In the genomic region with DNA sequence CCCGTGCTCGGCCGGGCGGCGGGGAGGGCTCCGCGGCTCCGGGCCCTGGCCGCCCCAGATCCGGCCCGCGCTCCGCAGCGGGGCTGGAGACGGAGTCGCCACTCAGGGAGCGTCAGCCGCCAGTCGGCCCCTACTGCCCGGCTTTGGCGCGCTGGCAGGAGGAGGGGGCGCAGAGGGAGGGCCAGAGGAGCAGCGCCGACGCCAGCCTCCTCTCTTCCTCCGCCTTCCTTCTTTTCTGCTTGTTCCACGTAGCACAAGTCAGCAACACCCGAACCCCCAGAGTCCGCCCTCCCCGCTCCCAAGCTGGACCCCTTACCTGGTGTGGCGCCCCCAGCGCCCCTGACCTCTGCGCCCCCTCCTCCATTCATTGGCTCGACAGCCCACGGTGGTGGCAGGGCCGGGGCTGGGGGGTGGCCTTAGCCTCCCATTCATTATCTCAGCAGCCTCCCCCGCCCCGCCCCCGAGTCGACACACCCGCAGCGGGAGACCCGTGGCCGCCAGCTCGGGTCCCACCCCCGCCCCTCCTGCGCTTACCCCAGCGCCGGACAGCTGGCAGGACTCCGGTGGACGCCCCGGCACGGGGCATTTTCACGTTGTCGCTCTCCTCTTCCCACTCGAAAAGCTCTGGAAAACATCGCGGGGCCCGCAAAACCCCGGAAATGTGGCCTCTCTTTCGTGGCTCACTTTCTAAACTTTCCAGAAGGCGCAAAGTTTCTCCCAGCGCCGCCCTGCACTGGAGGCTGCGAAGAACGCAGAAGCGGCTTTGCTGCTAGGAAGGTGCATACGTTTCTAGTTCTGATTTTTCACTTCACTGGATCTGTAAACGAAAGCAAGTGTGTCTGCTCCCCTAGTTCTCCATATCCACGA, we compare ENCODE assay signal across 10 cellular contexts. TPM values are rescaled to one million over a fixed set of nuclear protein-coding genes. Genes with fewer than 3 reads are reported as not detected.
DNase-seq lines count a peak whose midpoint lies in the region; ATAC-seq and TF ChIP-seq lines count a peak whose summit lies in the region.
"Had no signal": no experiment of that assay in that cellular context is flagged by ENCODE, and none has a peak within 500 bp of the region (broad histone marks: within the 10 kb centered on the region; RNA-seq: fewer than 3 reads in every experiment).

A gene with protein sequence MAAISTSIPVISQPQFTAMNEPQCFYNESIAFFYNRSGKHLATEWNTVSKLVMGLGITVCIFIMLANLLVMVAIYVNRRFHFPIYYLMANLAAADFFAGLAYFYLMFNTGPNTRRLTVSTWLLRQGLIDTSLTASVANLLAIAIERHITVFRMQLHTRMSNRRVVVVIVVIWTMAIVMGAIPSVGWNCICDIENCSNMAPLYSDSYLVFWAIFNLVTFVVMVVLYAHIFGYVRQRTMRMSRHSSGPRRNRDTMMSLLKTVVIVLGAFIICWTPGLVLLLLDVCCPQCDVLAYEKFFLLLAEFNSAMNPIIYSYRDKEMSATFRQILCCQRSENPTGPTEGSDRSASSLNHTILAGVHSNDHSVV (minus strand): TSS at position 135 of the 867 bp plus-strand sequence. CDS start 66,353 bp downstream, outside the sequence.

- H3K9me3 ChIP-seq in HUES6 (ENCODE audit: control insufficient read depth, insufficient read depth, low read depth, low read length) = no peaks in the 10 kb centered on the region
- H3K9me3 ChIP-seq in sigmoid colon = no peaks in the 10 kb centered on the region

- H3K27ac ChIP-seq in HUES6 (ENCODE audit: low read depth, low read length) = peak within 1 kb of the TSS; percentile 29; the same call in 1 of the 2 replicates
- H3K27ac ChIP-seq in sigmoid colon = peak within 1 kb of the TSS; percentile 79 to 85 (median 83)
- H3K27ac ChIP-seq: 22Rv1 had no signal

- H3K4me3 ChIP-seq in HUES6 (ENCODE audit: low read depth, low read length) = peak within 1 kb of the TSS; percentile 84
- peak within 1 kb of the TSS; percentile 47 to 64 (median 57) for H3K4me3 ChIP-seq in sigmoid colon

- no peak for ATAC-seq in HG02973 (IDR thresholded peaks at IDR 0.05; ENCODE audit: unreplicated experiment)

- H3K36me3 ChIP-seq in HUES6 (ENCODE audit: control insufficient read depth, insufficient read depth, low read length) (no peaks in the 10 kb centered on the region), sigmoid colon (no peaks in the 10 kb centered on the region)

- TF ChIP-seq POLR2A in sigmoid colon (IDR thresholded peaks at IDR 0.05) = no peak

- peak within 1 kb of the TSS; percentile 79 for H3K9ac ChIP-seq in HUES6 (ENCODE audit: low read length)

- WGBS in sigmoid colon, 2 donors = 1% methylated on average over 71 of the region's 71 CpGs

- H3K4me1 ChIP-seq in HUES6 (ENCODE audit: control insufficient read depth, insufficient read depth, low read length) = peaks cover 10% of the 10 kb centered on the region
- peaks cover 0 to 18% (median 12%) of the 10 kb centered on the region in 4 donors for H3K4me1 ChIP-seq in sigmoid colon

- no peak for TF ChIP-seq EP300 in sigmoid colon (IDR thresholded peaks at IDR 0.05)

- TF ChIP-seq CTCF in brain (conservative IDR thresholded peaks at IDR 0.05) (no peak), sigmoid colon (IDR thresholded peaks at IDR 0.05) (no peak)

- no peaks in the 10 kb centered on the region for H3K36me3 Mint-ChIP-seq in brain

- peaks cover 49% of the 10 kb centered on the region for H3K27me3 Mint-ChIP-seq in brain

- peak within 1 kb of the TSS; percentile 45 to 94 (median 90) for H3K27ac Mint-ChIP-seq in brain

- peaks cover 0 to 3% (median 0%) of the 10 kb centered on the region in 5 experiments for H3K9me3 Mint-ChIP-seq in brain

- peaks cover 46% of the 10 kb centered on the region for H3K4me1 Mint-ChIP-seq in brain

- peak within 1 kb of the TSS; percentile 87 to 95 (median 90) for H3K4me3 Mint-ChIP-seq in brain

- DNase-seq in DMS 273 (lab: John Stamatoyannopoulos, UW; ENCODE audit: unreplicated experiment) (peak; percentile 75), DMS 273 treated with DMSO at 0.1 percent for 48 hours (lab: John Stamatoyannopoulos, UW) (no peak), iPS-NIHi7 (ENCODE audit: extremely low spot score) (peak; percentile 52), sigmoid colon (peak; percentile 81)
- DNase-seq in effector CD8-positive, alpha-beta T cell (lab: John Stamatoyannopoulos, UW) = no peak

- intact Hi-C loops in sigmoid colon (cut with DNase I) = loop anchor here (5.0 to 10.0 kb wide), 4 partner anchors 144 to 384 kb away; no protein-coding TSS in a partner anchor

- H3K27me3 ChIP-seq in HUES6 (ENCODE audit: control insufficient read depth, insufficient read depth, low read length) (peaks cover 27% of the 10 kb centered on the region), sigmoid colon (peaks cover 12 to 49% (median 18%) of the 10 kb centered on the region in 3 donors)

RNA-seq across cellular contexts. Expression of the gene that starts here (rescaled TPM):
- 53.3 TPM for polyA plus RNA-seq in brain (ENCODE audit: insufficient read depth, low read depth, low replicate concordance)
- total RNA-seq in sigmoid colon = 10 to 100 TPM; 30.7 to 62.4 (median 41.4) TPM
- polyA plus RNA-seq in sigmoid colon = 10 to 100 TPM; 11.3 to 42.0 (median 14.1) TPM
- total RNA-seq: activated CD8-positive, alpha-beta memory T cell treated with anti-CD3 and anti-CD28 coated beads for 36 hours had no signal

Comparison
In these comparisons a context has a peak if more than half of its experiments do, and no peak if none do; other contexts are left out.
1. DNase-seq: peak in DMS 273 (single experiment), iPS-NIHi7 (single experiment) and sigmoid colon (single experiment); none in DMS 273 treated with DMSO at 0.1 percent for 48 hours (single experiment) and effector CD8-positive, alpha-beta T cell (single experiment).